In the genomic region with DNA sequence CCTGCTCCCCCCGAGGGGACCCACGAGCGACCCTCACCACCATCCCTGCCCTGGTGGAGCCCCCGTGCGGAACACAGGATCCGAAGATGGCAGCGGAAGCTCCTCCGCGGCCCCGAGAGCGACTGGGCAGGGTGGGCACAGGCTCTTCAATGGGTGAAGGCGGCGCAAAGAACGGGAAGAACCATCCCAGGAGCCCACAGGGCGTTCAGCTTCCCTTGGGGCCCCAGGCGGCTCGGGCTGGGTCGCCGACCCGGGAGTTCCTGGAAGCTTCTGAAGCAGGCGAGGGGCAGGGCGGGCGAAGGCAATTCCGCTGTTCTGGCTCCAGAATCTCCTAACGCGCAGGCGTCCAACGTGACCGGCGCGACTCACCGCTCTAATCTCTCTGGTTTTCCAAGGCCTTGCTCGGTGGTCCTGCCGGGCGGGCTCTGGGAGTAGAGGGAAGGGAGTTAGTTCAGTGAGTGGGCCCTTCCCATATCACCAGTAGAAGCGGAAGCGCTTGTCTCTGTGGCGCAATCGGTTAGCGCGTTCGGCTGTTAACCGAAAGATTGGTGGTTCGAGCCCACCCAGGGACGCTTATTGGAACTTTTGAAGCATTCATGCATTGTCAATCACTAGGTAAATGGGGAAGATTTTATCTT, we compare ENCODE assay signal across 8 cellular contexts. TPM values are rescaled to one million over a fixed set of nuclear protein-coding genes. Genes with fewer than 3 reads are reported as not detected.
DNase-seq lines count a peak whose midpoint lies in the region; ATAC-seq, FAIRE-seq and TF ChIP-seq lines count a peak whose summit lies in the region.
"Not testable (repeated sequence)": the region's sequence is repeated elsewhere in the genome, so short reads cannot be mapped to it uniquely, and the experiment has no call there.

No MANE protein-coding gene starts in this region.

- peak overlapping the region; percentile 83 for H3K56ac ChIP-seq in mesendoderm (ENCODE audit: low read length)

- POLR2A ChIA-PET in GM12878 (lab: Charles Lee) = not testable (repeated sequence)

- H3K9ac ChIP-seq in ES-I3 (ENCODE audit: low read depth, low read length) (peak overlapping the region; percentile 80), mesendoderm (ENCODE audit: low read length) (peak overlapping the region; percentile 79), skeletal muscle tissue (ENCODE audit: low read depth in 1 of 3, low read length in 3 of 3) (peak overlapping the region; percentile 90 to 95 (median 94))
- not testable (repeated sequence) for H3K9ac ChIP-seq in GM12878 (ENCODE audit: control insufficient read depth, insufficient read depth, low read length)

- CTCF ChIA-PET in GM12878 (lab: Yijun Ruan, JAX) = interaction anchor here (0.7 kb wide), 1 partner anchor 157 kb away, joined by 3 read pairs; no protein-coding TSS in a partner anchor

- H2AFZ ChIP-seq in GM12878 (ENCODE audit: control insufficient read depth, low read depth, low read length) = peak overlapping the region; percentile 41

- peak overlapping the region; percentile 93 for H3K4ac ChIP-seq in mesendoderm (ENCODE audit: low read depth, low read length)

- not testable (repeated sequence) for ATAC-seq in GM12878

- peak overlapping the region; percentile 87 for H3K18ac ChIP-seq in mesendoderm (ENCODE audit: low read length)

- not testable (repeated sequence) for H2AK5ac ChIP-seq in mesendoderm (ENCODE audit: low read length)

- H3K4me3 ChIP-seq in GM12878 = peak overlapping the region; percentile 39
- H3K4me3 ChIP-seq in mesendoderm (ENCODE audit: low read length) = peak overlapping the region; percentile 74
- H3K4me3 ChIP-seq in skeletal muscle tissue (ENCODE audit: low read length in 3 of 3) = peak overlapping the region; percentile 75 to 84 (median 82)
- peak overlapping the region; percentile 46 to 80 (median 58) for H3K4me3 ChIP-seq in transverse colon

- DNase-seq in NCI-H69 (lab: John Stamatoyannopoulos, UW) (peak; percentile 90), germinal center (ENCODE audit: low spot score) (peak; percentile 43), mesendoderm (peak; percentile 97), transverse colon (peak; percentile 77)
- peak; percentile 63 to 69 for DNase-seq in activated CD4-positive, alpha-beta T cell treated with anti-CD3 and anti-CD28 coated beads, Interleukin-2, amount 50 U/mL, for 24 hours (ENCODE audit: low read depth in 1 of 2, low spot score in 1 of 2)
- DNase-seq in GM12878 (ENCODE audit: low read depth, low spot score) = not testable (repeated sequence)

- not testable (repeated sequence) for H3K27me3 ChIP-seq in GM12878 (replicated peaks in 1 of 2; ENCODE audit: control insufficient read depth in 2 of 2, insufficient read depth in 2 of 2, low read length in 1 of 2); mesendoderm (ENCODE audit: insufficient read depth, low read length, poor library complexity); skeletal muscle tissue (ENCODE audit: control insufficient read depth in 3 of 3, insufficient read depth in 3 of 3, low read length in 3 of 3); transverse colon

- SMC1A ChIA-PET in GM12878 (lab: Charles Lee; ENCODE audit: uncharacterized antibody, unreplicated experiment) = not testable (repeated sequence)

- not testable (repeated sequence) for H4K20me1 ChIP-seq in GM12878 (ENCODE audit: control insufficient read depth, insufficient read depth)

- BruUV-seq in GM12878 (replicated peaks; lab: Mats Ljungman, UMichigan) = not testable (repeated sequence)

- H2BK120ac ChIP-seq in mesendoderm (ENCODE audit: low read depth, low read length) = not testable (repeated sequence)

- TF ChIP-seq CTCF in GM12878 (IDR thresholded peaks at IDR 0.05 in 2 of 3, conservative IDR thresholded peaks at IDR 0.05 in 1 of 3; ENCODE audit: control insufficient read depth in 2 of 3, extremely low read depth in 1 of 3, insufficient read depth in 1 of 3, low read depth in 3 of 3, low read length in 3 of 3) = not testable (repeated sequence)
- TF ChIP-seq CTCF in transverse colon (IDR thresholded peaks at IDR 0.05) = peak in 1 of 5 experiments; percentile 22

- not testable (repeated sequence) for TF ChIP-seq POLR2A in GM12878 (IDR thresholded peaks at IDR 0.05; ENCODE audit: low read depth, low read length)
- TF ChIP-seq POLR2A in transverse colon (IDR thresholded peaks at IDR 0.05) = peak; percentile 59

- not testable (repeated sequence) for TF ChIP-seq EP300 in GM12878 (IDR thresholded peaks at IDR 0.05; ENCODE audit: borderline replicate concordance in 1 of 2, control insufficient read depth in 1 of 2, low read depth in 2 of 2, low read length in 2 of 2); transverse colon (IDR thresholded peaks at IDR 0.05; ENCODE audit: low read depth)

- peak overlapping the region; percentile 71 for H3K4me2 ChIP-seq in GM12878 (ENCODE audit: control insufficient read depth, insufficient read depth)
- peak overlapping the region; percentile 59 for H3K4me2 ChIP-seq in mesendoderm (ENCODE audit: low read length)

- not testable (repeated sequence) for H3K27ac ChIP-seq in GM12878 (ENCODE audit: control insufficient read depth, insufficient read depth)
- H3K27ac ChIP-seq in mesendoderm (ENCODE audit: low read depth, low read length) (peak overlapping the region; percentile 91), skeletal muscle tissue (ENCODE audit: low read depth, low read length) (peak overlapping the region; percentile 89), transverse colon (peak overlapping the region; percentile 89 to 96 (median 92))

- not testable (repeated sequence) for H4K8ac ChIP-seq in mesendoderm (ENCODE audit: low read depth, low read length)

- H3K79me1 ChIP-seq in mesendoderm (ENCODE audit: low read length) = not testable (repeated sequence)

- WGBS in GM12878 (ENCODE audit: insufficient coverage, insufficient replicate concordance, low lambda C conversion rate, missing lambda C conversion rate) = 12% methylated on average over 43 of the region's 45 CpGs
- no CpG with 5 or more reads among the region's 45 CpGs for WGBS in mesendoderm (ENCODE audit: extremely low coverage, insufficient coverage, low lambda C conversion rate)
- 15 to 20% methylated on average over 1 to 45 of the region's 45 CpGs for WGBS in transverse colon (ENCODE audit: low coverage in 1 of 2), 2 donors

- H3K36me3 ChIP-seq in ES-I3 (ENCODE audit: insufficient read depth, low read length); GM12878 (ENCODE audit: control insufficient read depth in 2 of 2, insufficient read depth in 2 of 2, low read length in 1 of 2); mesendoderm (ENCODE audit: control insufficient read depth, insufficient read depth, low read length); skeletal muscle tissue (ENCODE audit: control insufficient read depth in 3 of 3, insufficient read depth in 3 of 3, low read length in 3 of 3); transverse colon: not testable (repeated sequence)

- not testable (repeated sequence) for H3K79me2 ChIP-seq in GM12878 (ENCODE audit: control insufficient read depth, insufficient read depth, low read length); mesendoderm (ENCODE audit: control insufficient read depth, insufficient read depth, low read length)

- FAIRE-seq in GM12878 (lab: Jason Lieb, UNC) = not testable (repeated sequence)

- not testable (repeated sequence) for H3K9me3 ChIP-seq in ES-I3 (ENCODE audit: control insufficient read depth, insufficient read depth, low read length); GM12878 (replicated peaks; ENCODE audit: control insufficient read depth, insufficient read depth, low read length); skeletal muscle tissue (ENCODE audit: control insufficient read depth in 3 of 3, low read length in 3 of 3); transverse colon

- TF ChIP-seq RAD21 in GM12878 (IDR thresholded peaks at IDR 0.05; ENCODE audit: insufficient read depth, low read depth, low read length) = not testable (repeated sequence)

- not testable (repeated sequence) for H4K5ac ChIP-seq in mesendoderm (ENCODE audit: low read length)

- not testable (repeated sequence) for H3K4me1 ChIP-seq in ES-I3 (ENCODE audit: insufficient read depth, low read length); GM12878 (ENCODE audit: control insufficient read depth, insufficient read depth, low read length); mesendoderm (ENCODE audit: control insufficient read depth, low read depth, low read length); skeletal muscle tissue (ENCODE audit: control insufficient read depth in 3 of 3, insufficient read depth in 3 of 3, low read length in 3 of 3)
- H3K4me1 ChIP-seq in transverse colon = peaks cover 0 to 16% (median 11%) of the 10 kb centered on the region in 4 donors

- not testable (repeated sequence) for H2BK5ac ChIP-seq in mesendoderm (ENCODE audit: low read length)

- intact Hi-C loops in GM12878 (cut with micrococcal nuclease; ENCODE audit: unreplicated experiment); transverse colon (cut with DNase I; ENCODE audit: low total_unique reads): not testable (repeated sequence)

- not testable (repeated sequence) for H3K23ac ChIP-seq in mesendoderm (ENCODE audit: low read length)

- not testable (repeated sequence) for H2BK15ac ChIP-seq in mesendoderm (replicated peaks; ENCODE audit: low read depth)

- in situ Hi-C loops in GM12878 (cut with MboI); transverse colon (cut with MboI; ENCODE audit: low pct_ligation_motif_present in 1 of 4, low pct_unique_long_range_greater_than_20kb in 1 of 4, low sequenced_read_pairs in 3 of 4): not testable (repeated sequence)

- RAD21 ChIA-PET in GM12878 (lab: Charles Lee; ENCODE audit: unreplicated experiment) = not testable (repeated sequence)

RNA-seq across cellular contexts. Expression of a gene that starts 6.5 kb away (rescaled TPM):
- total RNA-seq in GM12878 (2013; cell fraction: nucleolus; rRNA removed) = under 0.01 TPM in 2 replicates
- total RNA-seq in GM12878 (2014; rRNA removed) (under 0.01 TPM in 2 replicates), GM12878 (2014; rRNA removed; fragmentation: Illumina TruSeq; extraction: Trizol) (20,946 and 25,634 TPM in 2 replicates), GM12878 (2021) (2,403 and 2,678 TPM in 2 replicates), skeletal muscle tissue (under 0.01 TPM), transverse colon (under 1 TPM in 3 of 4 donors, not detected in 1; under 0.01 TPM)
- polyA plus RNA-seq in GM12878 (2011; ENCODE audit: low read depth) = not detected
- polyA plus RNA-seq in GM12878 (2011; rRNA removed) (82.4 and 113 TPM in 2 replicates), GM12878 (2014; fragmentation: Illumina TruSeq; extraction: Trizol) (not detected in 2 replicates), GM12878 (2014; fragmentation: Nextera tagmentation; extraction: Ambion mirVana) (1 to 10 TPM; 4.5 to 4.9 TPM), GM12878 (2014; rRNA removed) (not detected in 2 replicates), GM12878 (2016; fragmentation: Nextera tagmentation; extraction: Ambion mirVana) (1 to 10 TPM; 2.6 to 3.6 TPM)
- under 0.01 TPM in 1 of 2 replicates, not detected in the other for polyA plus RNA-seq in GM12878 (2011; cell fraction: cytosol; rRNA removed)
- polyA plus RNA-seq in GM12878 (2011; cell fraction: nucleus; rRNA removed) = under 0.01 TPM in 2 replicates
- polyA plus RNA-seq in GM12878 (2012) = 66.2 TPM in 1 of 2 replicates, not detected in the other
- under 0.01 and 12,429 TPM in 2 replicates for polyA minus RNA-seq in GM12878 (2011; rRNA and poly(A)+ RNA removed)
- 90,580 and 95,504 TPM in 2 replicates for polyA minus RNA-seq in GM12878 (2011; cell fraction: cytosol; rRNA and poly(A)+ RNA removed)
- 67,711 and 110,374 TPM in 2 replicates for polyA minus RNA-seq in GM12878 (2011; cell fraction: nucleus; rRNA and poly(A)+ RNA removed)
- polyA plus RNA-seq in mesendoderm (2013, experiment 1 of 2) = not detected
- polyA plus RNA-seq in mesendoderm (2013, experiment 2 of 2) = not detected

RNA-seq across cellular contexts. Expression of a gene that starts 32.4 kb away (rescaled TPM):
- 9.3 and 12.0 TPM in 2 replicates for total RNA-seq in GM12878 (2013; cell fraction: nucleolus; rRNA removed)
- total RNA-seq in GM12878 (2014; rRNA removed) = 3.2 and 3.4 TPM in 2 replicates
- 1.8 and 1.9 TPM in 2 replicates for total RNA-seq in GM12878 (2014; rRNA removed; fragmentation: Illumina TruSeq; extraction: Trizol)
- total RNA-seq in GM12878 (2021) = 3.3 and 3.4 TPM in 2 replicates
- polyA plus RNA-seq in GM12878 (2011; ENCODE audit: low read depth) = 2.2 TPM
- 1.4 and 2.7 TPM in 2 replicates for polyA plus RNA-seq in GM12878 (2011; rRNA removed)
- polyA plus RNA-seq in GM12878 (2011; cell fraction: cytosol; rRNA removed) = 2.1 and 3.4 TPM in 2 replicates
- polyA plus RNA-seq in GM12878 (2011; cell fraction: nucleus; rRNA removed) = 21.7 and 22.1 TPM in 2 replicates
- 3.6 and 6.5 TPM in 2 replicates for polyA plus RNA-seq in GM12878 (2012)
- polyA plus RNA-seq in GM12878 (2014; fragmentation: Illumina TruSeq; extraction: Trizol) = 1.0 and 3.0 TPM in 2 replicates
- under 1 TPM; 0.04 to 0.05 TPM for polyA plus RNA-seq in GM12878 (2014; fragmentation: Nextera tagmentation; extraction: Ambion mirVana)
- polyA plus RNA-seq in GM12878 (2014; rRNA removed) = 5.0 and 5.5 TPM in 2 replicates
- under 1 TPM; 0.82 to 0.84 TPM for polyA plus RNA-seq in GM12878 (2016; fragmentation: Nextera tagmentation; extraction: Ambion mirVana)
- 3.1 and 5.0 TPM in 2 replicates for polyA minus RNA-seq in GM12878 (2011; rRNA and poly(A)+ RNA removed)
- polyA minus RNA-seq in GM12878 (2011; cell fraction: cytosol; rRNA and poly(A)+ RNA removed) = 0.52 and 0.53 TPM in 2 replicates
- polyA minus RNA-seq in GM12878 (2011; cell fraction: nucleus; rRNA and poly(A)+ RNA removed) = 4.2 and 6.5 TPM in 2 replicates
- 10.7 TPM for polyA plus RNA-seq in mesendoderm (2013, experiment 1 of 2)
- polyA plus RNA-seq in mesendoderm (2013, experiment 2 of 2) = 10.0 TPM
- total RNA-seq in skeletal muscle tissue = 6.8 TPM
- total RNA-seq in transverse colon = 100 to 1,000 TPM in 1 of 4 donors, 10 to 100 TPM in 3; 13.0 to 149 (median 23.7) TPM
